Comparison of ENCODE assay signal across 10 cellular contexts in the genomic region with DNA sequence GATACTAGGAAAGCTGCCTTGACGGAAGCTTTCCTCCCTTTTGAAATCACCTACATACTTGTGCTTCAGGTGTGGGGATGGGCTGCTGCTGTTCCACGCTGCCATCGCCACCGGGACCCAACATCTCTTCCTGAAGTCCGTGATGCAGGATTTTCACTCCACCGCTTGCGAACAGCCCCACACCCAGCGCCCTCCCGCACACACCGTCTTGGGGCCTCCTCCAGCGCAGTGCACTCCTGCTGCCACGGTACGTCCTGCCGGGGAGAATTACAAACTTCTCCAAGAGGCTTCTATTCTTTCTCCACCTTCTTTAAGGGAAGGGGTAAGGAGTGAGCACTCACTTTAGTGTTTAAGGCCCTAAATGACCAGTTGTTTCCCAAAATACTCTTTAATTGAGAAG. TPM values are rescaled to one million over a fixed set of nuclear protein-coding genes. Genes with fewer than 3 reads are reported as not detected.
"Had no signal": no experiment of that assay in that cellular context is flagged by ENCODE, and none has a peak within 500 bp of the region (broad histone marks: within the 10 kb centered on the region; RNA-seq: fewer than 3 reads in every experiment).

No MANE protein-coding gene starts in this region.

- ATAC-seq: HepG2 had no signal

- DNase-seq: IMR-90, KBM-7, KG1 had no signal

- FAIRE-seq: HepG2, HTR-8/SVneo had no signal

- H3K4me1 Mint-ChIP-seq: IgD-negative memory B cell had no signal

- H3K27ac Mint-ChIP-seq: IgD-negative memory B cell had no signal

- H3K9ac ChIP-seq: KMS-11 had no signal

- H3K27ac ChIP-seq: HL-60, KMS-11 had no signal

- H3K9me3 Mint-ChIP-seq: IgD-negative memory B cell had no signal

- H3K36me3 Mint-ChIP-seq: IgD-negative memory B cell had no signal

- H3K4me3 Mint-ChIP-seq: IgD-negative memory B cell had no signal

- H3K4me2 ChIP-seq: KMS-11 had no signal

RNA-seq across cellular contexts. Expression of gene HRH4, which starts 58.2 kb away (rescaled TPM):
- total RNA-seq: HepG2, HT-29, HT1080, IMR-90 had no signal
- polyA plus RNA-seq: HepG2, IgD-negative memory B cell, IMR-90 had no signal
